Comparison of ENCODE assay signal across 15 cellular contexts in the genomic region with DNA sequence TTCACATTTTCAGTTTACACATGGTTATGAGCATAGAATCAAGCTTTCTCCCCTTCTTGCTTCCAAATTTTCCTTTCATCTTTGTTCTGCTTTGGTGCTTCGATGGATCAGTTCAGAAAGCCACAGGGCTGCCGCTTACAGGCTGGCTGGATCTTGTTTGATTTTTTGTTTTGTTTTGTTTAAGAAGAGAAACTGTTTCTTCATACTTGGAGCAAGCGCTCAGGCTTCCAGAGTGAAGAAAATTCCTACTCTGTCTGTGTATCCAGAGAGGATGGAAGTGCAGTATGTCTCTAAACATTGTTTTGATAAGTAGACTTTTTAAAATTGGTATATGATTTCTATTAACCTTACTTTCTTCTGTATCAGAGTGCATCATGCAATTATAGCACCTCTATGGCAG.
DNase-seq lines count a peak whose midpoint lies in the region; ATAC-seq and TF ChIP-seq lines count a peak whose summit lies in the region.
"Had no signal": no experiment of that assay in that cellular context is flagged by ENCODE, and none has a peak within 500 bp of the region (broad histone marks: within the 10 kb centered on the region; RNA-seq: fewer than 3 reads in every experiment).

No MANE protein-coding gene starts in this region.

- peak overlapping the region; percentile 11 for H3K27ac Mint-ChIP-seq in activated CD4-positive, alpha-beta T cell treated with anti-CD3 and anti-CD28 coated beads for 36 hours
- peak overlapping the region; percentile 52 for H3K27ac Mint-ChIP-seq in memory B cell

- no peak for TF ChIP-seq CTCF in astrocyte of the spinal cord (IDR thresholded peaks at IDR 0.05; ENCODE audit: low read depth, low read length)

- H3K27me3 Mint-ChIP-seq in activated CD4-positive, alpha-beta T cell treated with anti-CD3 and anti-CD28 coated beads for 36 hours: no peaks in the 10 kb centered on the region
- H3K27me3 Mint-ChIP-seq in memory B cell: no peaks in the 10 kb centered on the region

- no peak overlapping the region for H3K4me3 Mint-ChIP-seq in activated CD4-positive, alpha-beta T cell treated with anti-CD3 and anti-CD28 coated beads for 36 hours
- H3K4me3 Mint-ChIP-seq in memory B cell: no peak overlapping the region

- peaks cover 84% of the 10 kb centered on the region for H3K4me1 Mint-ChIP-seq in activated CD4-positive, alpha-beta T cell treated with anti-CD3 and anti-CD28 coated beads for 36 hours
- peaks cover 64% of the 10 kb centered on the region for H3K4me1 Mint-ChIP-seq in memory B cell

- intact Hi-C loops in activated CD4-positive, alpha-beta T cell treated with anti-CD3 and anti-CD28 coated beads for 36 hours (cut with DNase I, micrococcal nuclease): no loop called here
- intact Hi-C loops in sciatic nerve (cut with DNase I) (no loop called here), cardiac septum (cut with DNase I) (loop anchor here (10.0 kb wide), 1 partner anchor 159 kb away; no protein-coding TSS in a partner anchor)

- CTCF ChIA-PET in activated CD4-positive, alpha-beta T cell treated with anti-CD3 and anti-CD28 coated beads for 36 hours (lab: Charles Lee): interaction anchor here (0.6 kb wide), 1 partner anchor 264 kb away, joined by 3 read pairs; no protein-coding TSS in a partner anchor

- no peak for DNase-seq in activated CD4-positive, alpha-beta T cell treated with anti-CD3 and anti-CD28 coated beads for 36 hours
- no peak for DNase-seq in activated CD4-positive, alpha-beta T cell treated with anti-CD3 and anti-CD28 coated beads for 1 hour
- DNase-seq in astrocyte of the spinal cord (ENCODE audit: low read depth, low spot score) (peak; percentile 12), memory B cell (ENCODE audit: low spot score in 2 of 2) (no peak), sciatic nerve (ENCODE audit: low spot score) (no peak), Kasumi-1 (lab: John Stamatoyannopoulos, UW) (no peak), HuH-7 (ENCODE audit: low spot score) (no peak), cardiac septum (ENCODE audit: low spot score) (no peak)
- DNase-seq: Caco-2, NCI-H1105, NCI-H510A, NCI-H748 treated with DMSO at 0.1 percent for 48 hours, SHP77 had no signal

- H3K36me3 Mint-ChIP-seq in activated CD4-positive, alpha-beta T cell treated with anti-CD3 and anti-CD28 coated beads for 36 hours (ENCODE audit: low read depth): peaks cover 9% of the 10 kb centered on the region
- peaks cover 11% of the 10 kb centered on the region for H3K36me3 Mint-ChIP-seq in memory B cell

- no peak overlapping the region for H3K4me3 ChIP-seq in astrocyte of the spinal cord (ENCODE audit: low read depth, low read length)
- H3K4me3 ChIP-seq: K562 had no signal

- in situ Hi-C loops in astrocyte of the spinal cord (cut with HindIII; ENCODE audit: low sequenced_read_pairs): no loop called here

- no peaks in the 10 kb centered on the region for H3K9me3 Mint-ChIP-seq in activated CD4-positive, alpha-beta T cell treated with anti-CD3 and anti-CD28 coated beads for 36 hours (ENCODE audit: low read depth)
- no peaks in the 10 kb centered on the region for H3K9me3 Mint-ChIP-seq in memory B cell

- no peak for ATAC-seq in activated CD4-positive, alpha-beta T cell treated with anti-CD3 and anti-CD28 coated beads for 36 hours
- ATAC-seq in memory B cell (ENCODE audit: low read depth): no peak
- peak; percentile 12 for ATAC-seq in sciatic nerve
- ATAC-seq: HCT116, K562 had no signal

- POLR2A ChIA-PET in activated CD4-positive, alpha-beta T cell treated with anti-CD3 and anti-CD28 coated beads for 36 hours (lab: Charles Lee): no interaction called here
